12 cellular contexts compared by ENCODE assay signal in genomic region chr12:51887476-51888315, GRCh38. TPM values are rescaled to one million over a fixed set of nuclear protein-coding genes. Genes with fewer than 3 reads are reported as not detected.
DNase-seq lines count a peak whose midpoint lies in the region; ATAC-seq and TF ChIP-seq lines count a peak whose summit lies in the region.
"Had no signal": no experiment of that assay in that cellular context is flagged by ENCODE, and none has a peak within 500 bp of the region (broad histone marks: within the 10 kb centered on the region; RNA-seq: fewer than 3 reads in every experiment).

A gene with protein sequence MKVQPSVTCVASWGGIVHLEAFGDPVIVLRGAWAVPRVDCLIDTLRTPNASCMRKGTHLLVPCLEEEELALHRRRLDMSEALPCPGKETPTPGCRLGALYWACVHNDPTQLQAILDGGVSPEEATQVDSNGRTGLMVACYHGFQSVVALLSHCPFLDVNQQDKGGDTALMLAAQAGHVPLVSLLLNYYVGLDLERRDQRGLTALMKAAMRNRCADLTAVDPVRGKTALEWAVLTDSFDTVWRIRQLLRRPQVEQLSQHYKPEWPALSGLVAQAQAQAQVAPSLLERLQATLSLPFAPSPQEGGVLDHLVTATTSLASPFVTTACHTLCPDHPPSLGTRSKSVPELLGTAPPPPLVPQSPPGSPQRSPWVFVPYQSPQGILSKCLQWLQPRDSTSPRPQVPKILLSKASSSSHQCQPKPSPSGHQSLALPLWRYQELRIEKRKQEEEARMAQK (plus strand): TSS chr12:51888103. CDS start chr12:51888187, 84 bp downstream.

- H3K27me3 ChIP-seq in SK-N-SH (ENCODE audit: insufficient read depth) = no peaks in the 10 kb centered on the region
- peaks cover 6% of the 10 kb centered on the region for H3K27me3 ChIP-seq in iPS-18a (ENCODE audit: control insufficient read depth, insufficient read depth, low read length)
- no peaks in the 10 kb centered on the region for H3K27me3 ChIP-seq in spleen (replicated peaks in 1 of 7)

- no peaks in the 10 kb centered on the region for H3K9me2 ChIP-seq in SK-N-SH

- TF ChIP-seq CTCF in SK-N-SH (IDR thresholded peaks at IDR 0.05) = no peak
- TF ChIP-seq CTCF in spleen (IDR thresholded peaks at IDR 0.05 in 8 of 11, conservative IDR thresholded peaks at IDR 0.05 in 3 of 11) = no peak

- no peak within 1 kb of the TSS for H2AFZ ChIP-seq in SK-N-SH (ENCODE audit: low read depth)

- H3K36me3 ChIP-seq in SK-N-SH (replicated peaks in 1 of 2; ENCODE audit: control insufficient read depth in 1 of 2, insufficient read depth in 2 of 2, low read length in 1 of 2) (no peaks in the 10 kb centered on the region), iPS-18a (ENCODE audit: control insufficient read depth, low read depth, low read length) (no peaks in the 10 kb centered on the region), spleen (no peaks in the 10 kb centered on the region)
- H3K36me3 ChIP-seq: thoracic aorta had no signal

- WGBS in SK-N-SH (ENCODE audit: low lambda C conversion rate) = 90% methylated on average over 36 of the region's 41 CpGs
- 58 to 68% (median 61%) methylated on average over 36 to 41 of the region's 41 CpGs for WGBS in spleen, 5 donors

- no peak within 1 kb of the TSS for H3K27ac ChIP-seq in SK-N-SH (ENCODE audit: low read depth in 2 of 2, low read length in 1 of 2)
- no peak within 1 kb of the TSS for H3K27ac ChIP-seq in iPS-18a (ENCODE audit: low read length)
- no peak within 1 kb of the TSS for H3K27ac ChIP-seq in spleen
- H3K27ac ChIP-seq: A549 had no signal

- no peak within 1 kb of the TSS for H3K4me2 ChIP-seq in SK-N-SH
- H3K4me2 ChIP-seq: A549 had no signal

- TF ChIP-seq EP300 in SK-N-SH (IDR thresholded peaks at IDR 0.05; ENCODE audit: borderline replicate concordance in 1 of 2, low read depth in 1 of 2, low read length in 1 of 2) = no peak

- H3K4me1 ChIP-seq in SK-N-SH (ENCODE audit: control insufficient read depth in 1 of 2, insufficient read depth in 2 of 2, low read depth in 1 of 2, low read length in 1 of 2) = no peaks in the 10 kb centered on the region; a peak in 1 of 4 replicates
- H3K4me1 ChIP-seq in iPS-18a (ENCODE audit: control insufficient read depth, low read depth, low read length) = peaks cover 8% of the 10 kb centered on the region
- H3K4me1 ChIP-seq in spleen = peaks cover 3 to 35% (median 25%) of the 10 kb centered on the region in 6 donors
- H3K4me1 ChIP-seq: A549 had no signal

- H3K9me3 ChIP-seq in SK-N-SH (no peaks in the 10 kb centered on the region), iPS-18a (ENCODE audit: control insufficient read depth, low read depth, low read length) (no peaks in the 10 kb centered on the region), spleen (peaks cover 0 to 4% (median 0%) of the 10 kb centered on the region in 8 donors)
- H3K9me3 ChIP-seq: thoracic aorta had no signal

- no peaks in the 10 kb centered on the region for H3K79me2 ChIP-seq in SK-N-SH (ENCODE audit: insufficient read depth)

- no peaks in the 10 kb centered on the region for H3F3A ChIP-seq in SK-N-SH (replicated peaks; ENCODE audit: insufficient read depth)

- no peak within 1 kb of the TSS for H3K27ac Mint-ChIP-seq in activated naive CD8-positive, alpha-beta T cell treated with anti-CD3 and anti-CD28 coated beads for 36 hours

- POLR2A ChIA-PET in SK-N-SH (lab: Yijun Ruan, JAX) = no interaction called here

- TF ChIP-seq POLR2A in spleen (IDR thresholded peaks at IDR 0.05) = no peak

- H3K4me3 ChIP-seq in SK-N-SH (ENCODE audit: low read depth in 2 of 2, low read length in 1 of 2) (no peak within 1 kb of the TSS), iPS-18a (ENCODE audit: low read length) (peak within 1 kb of the TSS; percentile 51), spleen (no peak within 1 kb of the TSS)
- H3K4me3 ChIP-seq: A549, lung, thoracic aorta had no signal

- CTCF ChIA-PET in SK-N-SH (lab: Yijun Ruan, JAX) = interaction anchor here (0.7 to 12.2 kb wide), 10 partner anchors 12 to 202 kb away, joined by 3 to 141 read pairs (median 6); no protein-coding TSS in a partner anchor

- no peak for ATAC-seq in SK-N-SH treated with all-trans-retinoic acid at 6 μM for 48 hours
- ATAC-seq: A549 had no signal

- intact Hi-C loops in spleen (cut with DNase I; ENCODE audit: low total_unique reads) = no loop called here

- H3K9me3 Mint-ChIP-seq in activated naive CD8-positive, alpha-beta T cell treated with anti-CD3 and anti-CD28 coated beads for 36 hours = peaks cover 7% of the 10 kb centered on the region

- no peaks in the 10 kb centered on the region for H3K36me3 Mint-ChIP-seq in activated naive CD8-positive, alpha-beta T cell treated with anti-CD3 and anti-CD28 coated beads for 36 hours

- TF ChIP-seq RAD21 in SK-N-SH (IDR thresholded peaks at IDR 0.05; ENCODE audit: low read length) = no peak

- H4K20me1 ChIP-seq in SK-N-SH (ENCODE audit: insufficient read depth) = no peaks in the 10 kb centered on the region

- peaks cover 9% of the 10 kb centered on the region for H3K4me1 Mint-ChIP-seq in activated naive CD8-positive, alpha-beta T cell treated with anti-CD3 and anti-CD28 coated beads for 36 hours

- no peak within 1 kb of the TSS for H3K9ac ChIP-seq in SK-N-SH
- no peak within 1 kb of the TSS for H3K9ac ChIP-seq in iPS-18a (ENCODE audit: low read length)

- H3K4me3 Mint-ChIP-seq in activated naive CD8-positive, alpha-beta T cell treated with anti-CD3 and anti-CD28 coated beads for 36 hours = no peak within 1 kb of the TSS

- DNase-seq in SK-N-SH (peak; percentile 44), spleen (peak; percentile 83), NCI-H510A (lab: John Stamatoyannopoulos, UW) (no peak), inferior parietal cortex (ENCODE audit: extremely low spot score) (no peak), Ammon's horn (ENCODE audit: low spot score) (no peak)
- peak; percentile 18 for DNase-seq in activated naive CD8-positive, alpha-beta T cell treated with anti-CD3 and anti-CD28 coated beads for 36 hours
- DNase-seq: NCI-H1105 had no signal

- no peaks in the 10 kb centered on the region for H3K27me3 Mint-ChIP-seq in activated naive CD8-positive, alpha-beta T cell treated with anti-CD3 and anti-CD28 coated beads for 36 hours

TF ChIP-seq in SK-N-SH, 30 proteins besides CTCF, POLR2A, EP300 and RAD21:
- TF ChIP-seq MEF2A (IDR thresholded peaks at IDR 0.05; ENCODE audit: borderline replicate concordance, low read depth) = no peak
- no peak for TF ChIP-seq SMC3 (IDR thresholded peaks at IDR 0.05; ENCODE audit: low read depth, low read length)
- no peak for TF ChIP-seq ELF1 (IDR thresholded peaks at IDR 0.05)
- TF ChIP-seq YY1 (IDR thresholded peaks at IDR 0.05; ENCODE audit: low read depth) = no peak
- no peak for TF ChIP-seq TCF12 (IDR thresholded peaks at IDR 0.05)
- no peak for TF ChIP-seq JUND (IDR thresholded peaks at IDR 0.05)
- TF ChIP-seq MXI1 (IDR thresholded peaks at IDR 0.05; ENCODE audit: low read depth, low read length) = no peak
- TF ChIP-seq TAF1 (IDR thresholded peaks at IDR 0.05; ENCODE audit: borderline replicate concordance, low read depth, low read length) = no peak
- TF ChIP-seq, protein P1, sequence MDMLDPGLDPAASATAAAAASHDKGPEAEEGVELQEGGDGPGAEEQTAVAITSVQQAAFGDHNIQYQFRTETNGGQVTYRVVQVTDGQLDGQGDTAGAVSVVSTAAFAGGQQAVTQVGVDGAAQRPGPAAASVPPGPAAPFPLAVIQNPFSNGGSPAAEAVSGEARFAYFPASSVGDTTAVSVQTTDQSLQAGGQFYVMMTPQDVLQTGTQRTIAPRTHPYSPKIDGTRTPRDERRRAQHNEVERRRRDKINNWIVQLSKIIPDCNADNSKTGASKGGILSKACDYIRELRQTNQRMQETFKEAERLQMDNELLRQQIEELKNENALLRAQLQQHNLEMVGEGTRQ (IDR thresholded peaks at IDR 0.05; ENCODE audit: borderline replicate concordance, low read depth, low read length) = no peak
- TF ChIP-seq GABPA (IDR thresholded peaks at IDR 0.05; ENCODE audit: low read depth) = no peak

TF ChIP-seq in SK-N-SH treated with all-trans-retinoic acid at 6 μM for 48 hours, 23 proteins besides CTCF, POLR2A, EP300 and RAD21 (continues in another document):
- TF ChIP-seq, protein P2, sequence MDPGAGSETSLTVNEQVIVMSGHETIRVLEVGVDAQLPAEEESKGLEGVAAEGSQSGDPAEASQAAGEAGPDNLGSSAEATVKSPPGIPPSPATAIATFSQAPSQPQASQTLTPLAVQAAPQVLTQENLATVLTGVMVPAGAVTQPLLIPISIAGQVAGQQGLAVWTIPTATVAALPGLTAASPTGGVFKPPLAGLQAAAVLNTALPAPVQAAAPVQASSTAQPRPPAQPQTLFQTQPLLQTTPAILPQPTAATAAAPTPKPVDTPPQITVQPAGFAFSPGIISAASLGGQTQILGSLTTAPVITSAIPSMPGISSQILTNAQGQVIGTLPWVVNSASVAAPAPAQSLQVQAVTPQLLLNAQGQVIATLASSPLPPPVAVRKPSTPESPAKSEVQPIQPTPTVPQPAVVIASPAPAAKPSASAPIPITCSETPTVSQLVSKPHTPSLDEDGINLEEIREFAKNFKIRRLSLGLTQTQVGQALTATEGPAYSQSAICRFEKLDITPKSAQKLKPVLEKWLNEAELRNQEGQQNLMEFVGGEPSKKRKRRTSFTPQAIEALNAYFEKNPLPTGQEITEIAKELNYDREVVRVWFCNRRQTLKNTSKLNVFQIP (CRISPR knock-in tag; IDR thresholded peaks at IDR 0.05; ENCODE audit: borderline replicate concordance, low read depth) = no peak
- TF ChIP-seq SNAI2 (CRISPR knock-in tag; IDR thresholded peaks at IDR 0.05) (no peak), ZNF565 (CRISPR knock-in tag; conservative IDR thresholded peaks at IDR 0.05; ENCODE audit: low read depth) (no peak), OSR1 (CRISPR knock-in tag; IDR thresholded peaks at IDR 0.05) (no peak), ISL1 (CRISPR knock-in tag; IDR thresholded peaks at IDR 0.05) (no peak), ZNF70 (CRISPR knock-in tag; IDR thresholded peaks at IDR 0.05) (no peak), PPARA (CRISPR knock-in tag; IDR thresholded peaks at IDR 0.05; ENCODE audit: borderline replicate concordance) (no peak), ARNTL (CRISPR knock-in tag; IDR thresholded peaks at IDR 0.05; ENCODE audit: borderline replicate concordance, low read depth) (no peak), RARB (CRISPR knock-in tag; IDR thresholded peaks at IDR 0.05) (no peak), ZNF8 (CRISPR knock-in tag; IDR thresholded peaks at IDR 0.05) (no peak), TOX (CRISPR knock-in tag; IDR thresholded peaks at IDR 0.05; ENCODE audit: borderline replicate concordance) (no peak)

RNA-seq across cellular contexts. Expression of the gene that starts here (rescaled TPM):
- polyA plus RNA-seq in SK-N-SH (2012; rRNA removed) = not detected in 2 replicates
- polyA plus RNA-seq in SK-N-SH (2012; cell fraction: cytosol; rRNA removed) = not detected in 2 replicates
- polyA plus RNA-seq in SK-N-SH (2012; cell fraction: nucleus; rRNA removed) = 0.11 and 0.13 TPM in 2 replicates
- total RNA-seq in activated naive CD8-positive, alpha-beta T cell treated with anti-CD3 and anti-CD28 coated beads for 36 hours = not detected
- not detected for total RNA-seq in spleen
- polyA plus RNA-seq in spleen = not detected
- total RNA-seq: thoracic aorta had no signal
- polyA plus RNA-seq: A549 had no signal

Comparison
In these comparisons a context has a peak if more than half of its experiments do, and no peak if none do; other contexts are left out.
1. Peak in DNase-seq in SK-N-SH; RNA of the gene not detected or under 1 TPM.
2. Peak in DNase-seq in activated naive CD8-positive, alpha-beta T cell treated with anti-CD3 and anti-CD28 coated beads for 36 hours; RNA of the gene not detected or under 1 TPM.
3. Peak in DNase-seq in spleen; RNA of the gene not detected or under 1 TPM.